ENCODE assay signal across 8 cellular contexts in genomic region chr12:56116267-56117081, GRCh38. TPM values are rescaled to one million over a fixed set of nuclear protein-coding genes. Genes with fewer than 3 reads are reported as not detected.
DNase-seq lines count a peak whose midpoint lies in the region; ATAC-seq and TF ChIP-seq lines count a peak whose summit lies in the region.

TSS of gene RPL41 (plus strand) at chr12:56116633.

- H3K4me1 ChIP-seq in ascending aorta (peaks cover 10 to 16% of the 10 kb centered on the region in 2 donors), aorta (ENCODE audit: control insufficient read depth in 1 of 2, insufficient read depth in 2 of 2, low read length in 2 of 2) (peaks cover 0 to 6% of the 10 kb centered on the region in 2 donors)

- WGBS in aorta, 2 donors: 0% methylated on average over 34 of the region's 34 CpGs

- DNase-seq in GM13976 (ENCODE audit: low spot score) (peak; percentile 82), NCI-H2029 treated with DMSO at 0.1 percent for 48 hours (lab: John Stamatoyannopoulos, UW) (peak; percentile 98), T-helper 22 cell (ENCODE audit: low read depth) (peak; percentile 81), ascending aorta (ENCODE audit: low spot score in 2 of 2) (peak; percentile 69 to 98), hepatic stellate cell (ENCODE audit: low spot score) (peak; percentile 69), renal cortical epithelial cell (ENCODE audit: low read depth) (peak; percentile 84), aorta (peak; percentile 95 to 97)

- peak within 1 kb of the TSS; percentile 90 to 94 for H3K27ac ChIP-seq in ascending aorta
- H3K27ac ChIP-seq in aorta (ENCODE audit: low read depth in 1 of 2, low read length in 2 of 2): peak within 1 kb of the TSS; percentile 91 to 99

- TF ChIP-seq CTCF in GM13976 (IDR thresholded peaks at IDR 0.05; ENCODE audit: borderline replicate concordance, control extremely low read depth, extremely low read depth, insufficient read depth, missing control alignments) (no peak), ascending aorta (IDR thresholded peaks at IDR 0.05) (peak in 1 of 3 experiments; percentile 2)

- in situ Hi-C loops in GM13976 (cut with MboI; ENCODE audit: low sequenced_read_pairs, unreplicated experiment): no loop called here

- H3K27me3 ChIP-seq in ascending aorta (no peaks in the 10 kb centered on the region), aorta (ENCODE audit: control insufficient read depth in 1 of 2, insufficient read depth in 2 of 2, low read length in 1 of 2) (peaks cover 0 to 3% of the 10 kb centered on the region in 2 donors)

- ATAC-seq in HG02938 (IDR thresholded peaks at IDR 0.05; ENCODE audit: unreplicated experiment): peak; percentile 37
- peak; percentile 91 for ATAC-seq in aorta (ENCODE audit: low FRiP score)

- H3K4me3 ChIP-seq in ascending aorta: peak within 1 kb of the TSS; percentile 75 to 77
- peak within 1 kb of the TSS; percentile 93 to 99 for H3K4me3 ChIP-seq in aorta (ENCODE audit: low read length in 2 of 2)

- intact Hi-C loops in ascending aorta (cut with DNase I): loop anchor here (1.0 to 5.0 kb wide), 6 partner anchors 12 to 1406 kb away; partner anchors contain the start of genes ATP5F1B, CNPY2, DDIT3 and MBD6
- intact Hi-C loops in aorta (cut with DNase I): loop anchor here in 1 of 2 donors (5.0 kb wide), 1 partner anchor 41 kb away; the partner anchor contains the start of gene MYL6

- H3K9me3 ChIP-seq in ascending aorta (no peaks in the 10 kb centered on the region), aorta (ENCODE audit: control insufficient read depth, low read length) (no peaks in the 10 kb centered on the region)

- H3K36me3 ChIP-seq in ascending aorta: peaks cover 28 to 32% of the 10 kb centered on the region in 2 donors
- H3K36me3 ChIP-seq in aorta (ENCODE audit: control insufficient read depth in 1 of 2, insufficient read depth in 2 of 2, low read length in 1 of 2): peaks cover 0 to 6% of the 10 kb centered on the region in 2 donors

RNA-seq across cellular contexts. Expression of gene RPL41, which starts in this region (rescaled TPM):
- total RNA-seq in ascending aorta (1,819 TPM), renal cortical epithelial cell (1,963 and 2,452 TPM in 2 replicates), aorta (1,000 to 10,000 TPM; 2,225 to 2,370 TPM)
- polyA plus RNA-seq in aorta: 1,000 to 10,000 TPM; 5,850 to 7,278 TPM

Comparison
In these comparisons a context has a peak if more than half of its experiments do, and no peak if none do; other contexts are left out.
1. Peak in every context shown above with its lines: DNase-seq, ATAC-seq, H3K4me3 ChIP-seq and H3K27ac ChIP-seq.